Comparison of ENCODE assay signal across 29 cellular contexts in the genomic region with DNA sequence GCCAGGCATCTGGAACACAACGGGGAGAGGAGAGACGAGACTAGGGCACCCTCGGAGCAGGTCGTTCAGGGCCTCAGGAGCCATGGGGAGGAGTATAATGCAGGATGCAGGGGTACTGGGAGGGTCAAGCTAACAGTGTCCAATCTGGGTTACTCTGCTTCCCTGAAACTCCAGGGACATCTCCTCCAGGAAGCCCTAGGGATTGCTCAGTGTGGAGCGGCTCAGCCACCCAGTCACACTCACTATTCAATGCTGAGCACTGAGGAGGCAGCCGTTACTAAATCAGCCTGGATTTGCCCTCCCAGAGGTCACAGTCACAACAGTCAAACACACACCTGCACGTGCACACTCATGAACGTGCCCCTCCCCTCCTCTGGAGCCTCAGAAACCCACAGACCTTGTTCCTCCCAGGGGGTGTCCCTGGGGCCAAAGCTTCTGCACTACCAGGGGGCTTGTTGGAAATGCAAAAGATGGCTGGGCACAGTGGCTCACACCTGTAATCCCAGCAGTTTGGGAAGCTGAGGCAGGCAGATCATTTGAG. TPM values are rescaled to one million over a fixed set of nuclear protein-coding genes. Genes with fewer than 3 reads are reported as not detected.
DNase-seq lines count a peak whose midpoint lies in the region; ATAC-seq, FAIRE-seq and TF ChIP-seq lines count a peak whose summit lies in the region.
"Had no signal": no experiment of that assay in that cellular context is flagged by ENCODE, and none has a peak within 500 bp of the region (broad histone marks: within the 10 kb centered on the region; RNA-seq: fewer than 3 reads in every experiment).

No MANE protein-coding gene starts in this region.

- H3K36me3 ChIP-seq in BLaER1 = no peaks in the 10 kb centered on the region
- H3K36me3 ChIP-seq in IMR-90 (ENCODE audit: control insufficient read depth, insufficient read depth, low read length) = no peaks in the 10 kb centered on the region
- no peaks in the 10 kb centered on the region for H3K36me3 ChIP-seq in K562 (ENCODE audit: control insufficient read depth, insufficient read depth, low read length)
- no peaks in the 10 kb centered on the region for H3K36me3 ChIP-seq in esophagus squamous epithelium

- no peaks in the 10 kb centered on the region for H3K79me2 ChIP-seq in K562 (ENCODE audit: control insufficient read depth, insufficient read depth, low read length)

- no peak overlapping the region for H2AK5ac ChIP-seq in IMR-90 (ENCODE audit: low read depth, low read length)

- intact Hi-C loops in IMR-90 (cut with micrococcal nuclease) (no loop called here), K562 (cut with micrococcal nuclease) (no loop called here), posterior vena cava (cut with DNase I) (no loop called here), esophagus squamous epithelium (cut with DNase I) (no loop called here)

- H2BK15ac ChIP-seq in IMR-90 (ENCODE audit: low read depth, low read length) = no peak overlapping the region

- H3K4me3 ChIP-seq in BLaER1 (no peak overlapping the region), IMR-90 (ENCODE audit: insufficient read depth, low read depth, low read length) (no peak overlapping the region), K562 (no peak overlapping the region), esophagus squamous epithelium (no peak overlapping the region)

- no peak overlapping the region for H3K18ac ChIP-seq in IMR-90 (ENCODE audit: low read depth, low read length)

- no peak overlapping the region for H3K56ac ChIP-seq in IMR-90 (ENCODE audit: extremely low read depth, insufficient read depth, low read length)

- H3K4me1 ChIP-seq in BLaER1 (peaks cover 73% of the 10 kb centered on the region), IMR-90 (ENCODE audit: control insufficient read depth, insufficient read depth, low read length) (peaks cover 5% of the 10 kb centered on the region), K562 (replicated peaks in 1 of 2; ENCODE audit: control insufficient read depth in 2 of 2, insufficient read depth in 2 of 2, low read length in 2 of 2) (peaks cover 13% of the 10 kb centered on the region in 2 experiments), esophagus squamous epithelium (peaks cover 5 to 7% (median 7%) of the 10 kb centered on the region in 3 donors)

- H3K36me3 Mint-ChIP-seq in stimulated activated effector memory CD8-positive, alpha-beta T cell treated with anti-CD3 and anti-CD28 coated beads, Interleukin-12 subunit alpha, Interleukin-12 subunit beta, amount 100 ng/mL, for 72 hours = no peaks in the 10 kb centered on the region
- H3K36me3 Mint-ChIP-seq: CD8-positive, alpha-beta T cell had no signal

- H3K27me3 ChIP-seq in BLaER1 (no peaks in the 10 kb centered on the region), IMR-90 (ENCODE audit: control insufficient read depth, insufficient read depth, low read length) (no peaks in the 10 kb centered on the region), K562 (ENCODE audit: control insufficient read depth in 2 of 2, insufficient read depth in 2 of 2, low read length in 2 of 2) (no peaks in the 10 kb centered on the region), esophagus squamous epithelium (peaks cover 0 to 3% (median 0%) of the 10 kb centered on the region in 4 donors)

- H4K8ac ChIP-seq in IMR-90 (ENCODE audit: low read depth in 2 of 2, low read length in 2 of 2) = no peak overlapping the region

- BruUV-seq in IMR-90 (replicated peaks; lab: Mats Ljungman, UMichigan) = no TSS peak
- no TSS peak for BruUV-seq in K562 (replicated peaks; lab: Mats Ljungman, UMichigan)

- ATAC-seq in IMR-90 (ENCODE audit: low read depth) (no peak), K562 (no peak), HG02759 (IDR thresholded peaks at IDR 0.05; ENCODE audit: unreplicated experiment) (no peak)
- no peak for ATAC-seq in stimulated activated effector memory CD8-positive, alpha-beta T cell treated with anti-CD3 and anti-CD28 coated beads, Interleukin-12 subunit alpha, Interleukin-12 subunit beta, amount 100 ng/mL, for 72 hours
- ATAC-seq: CD8-positive, alpha-beta T cell; HCT116 had no signal

- WGBS in IMR-90 (ENCODE audit: extremely low coverage in 2 of 2, insufficient read length in 1 of 2), 2 experiments = 61% methylated on average over 4 of the region's 8 CpGs; no CpG with 5 or more reads in 1 of the 2 experiments
- 40% methylated on average over 8 of the region's 8 CpGs for WGBS in K562 (ENCODE audit: insufficient coverage, low coverage, missing lambda C conversion rate)
- 50 to 62% methylated on average over 8 of the region's 8 CpGs for WGBS in esophagus squamous epithelium, 2 donors

- H2AFZ ChIP-seq in IMR-90 (replicated peaks; ENCODE audit: low read length, poor library complexity) (no peak overlapping the region), K562 (ENCODE audit: low read depth, low read length) (no peak overlapping the region)

- H3K14ac ChIP-seq in IMR-90 (replicated peaks; ENCODE audit: low read depth, low read length) = no peak overlapping the region

- no peak for TF ChIP-seq POLR2A in IMR-90 (IDR thresholded peaks at IDR 0.05; ENCODE audit: low read depth, low read length)
- no peak for TF ChIP-seq POLR2A in K562 (conservative IDR thresholded peaks at IDR 0.05)
- no peak for TF ChIP-seq POLR2A in esophagus squamous epithelium (IDR thresholded peaks at IDR 0.05)

- POLR2A ChIA-PET in IMR-90 (lab: Charles Lee; ENCODE audit: unreplicated experiment) (no interaction called here), K562 (lab: Yijun Ruan, JAX) (interaction anchor here (1.1 kb wide), 1 partner anchor 9 kb away, joined by 3 read pairs; no protein-coding TSS in a partner anchor)

- H3K9ac ChIP-seq in BLaER1 = no peak overlapping the region
- no peak overlapping the region for H3K9ac ChIP-seq in IMR-90 (ENCODE audit: low read depth, low read length)
- peak overlapping the region in 1 of 2 experiments; percentile 54; a peak in 1 of 4 replicates for H3K9ac ChIP-seq in K562 (ENCODE audit: insufficient read depth in 1 of 2, low read depth in 2 of 2, low read length in 2 of 2)

- no peaks in the 10 kb centered on the region for H3K9me3 Mint-ChIP-seq in stimulated activated effector memory CD8-positive, alpha-beta T cell treated with anti-CD3 and anti-CD28 coated beads, Interleukin-12 subunit alpha, Interleukin-12 subunit beta, amount 100 ng/mL, for 72 hours
- H3K9me3 Mint-ChIP-seq: CD8-positive, alpha-beta T cell had no signal

- no peak overlapping the region for H3K4ac ChIP-seq in IMR-90 (ENCODE audit: low read depth, low read length)

- no peak overlapping the region for H3K23ac ChIP-seq in IMR-90 (ENCODE audit: low read depth, low read length)

- CTCF ChIA-PET in IMR-90 (lab: Yijun Ruan, JAX) (no interaction called here), K562 (lab: Yijun Ruan, JAX; ENCODE audit: low intra/inter-chr PET ratio) (no interaction called here)

- no peak overlapping the region for H2BK120ac ChIP-seq in IMR-90 (ENCODE audit: low read depth, low read length)

- H3K27ac Mint-ChIP-seq in stimulated activated effector memory CD8-positive, alpha-beta T cell treated with anti-CD3 and anti-CD28 coated beads, Interleukin-12 subunit alpha, Interleukin-12 subunit beta, amount 100 ng/mL, for 72 hours = peak overlapping the region; percentile 53
- H3K27ac Mint-ChIP-seq: CD8-positive, alpha-beta T cell had no signal

- peak overlapping the region; percentile 69 for H3K4me2 ChIP-seq in BLaER1
- no peak overlapping the region for H3K4me2 ChIP-seq in IMR-90 (ENCODE audit: low read depth, low read length)
- H3K4me2 ChIP-seq in K562 (ENCODE audit: insufficient read depth, low read length) = no peak overlapping the region

- in situ Hi-C loops in IMR-90 (cut with MboI; ENCODE audit: low sequenced_read_pairs) = no loop called here
- in situ Hi-C loops in K562 (cut with MboI) = no loop called here

- H3K4me3 Mint-ChIP-seq in stimulated activated effector memory CD8-positive, alpha-beta T cell treated with anti-CD3 and anti-CD28 coated beads, Interleukin-12 subunit alpha, Interleukin-12 subunit beta, amount 100 ng/mL, for 72 hours = no peak overlapping the region
- H3K4me3 Mint-ChIP-seq: CD8-positive, alpha-beta T cell had no signal

- H3K27ac ChIP-seq in BLaER1 (peak overlapping the region; percentile 59), IMR-90 (ENCODE audit: insufficient read depth, low read length) (no peak overlapping the region), K562 (ENCODE audit: extremely low read depth, low read depth, low read length) (no peak overlapping the region), esophagus squamous epithelium (no peak overlapping the region)
- H3K27ac ChIP-seq: C4-2B, RWPE1 had no signal

- H2BK5ac ChIP-seq in IMR-90 (ENCODE audit: low read depth, low read length, poor library complexity, severe bottlenecking) = no peak overlapping the region

- no peaks in the 10 kb centered on the region for H4K20me1 ChIP-seq in BLaER1
- H4K20me1 ChIP-seq in IMR-90 (ENCODE audit: insufficient read depth, low read length) = peaks cover 7% of the 10 kb centered on the region
- no peaks in the 10 kb centered on the region for H4K20me1 ChIP-seq in K562 (replicated peaks; ENCODE audit: control insufficient read depth, insufficient read depth, low read length)

- H2AK9ac ChIP-seq in IMR-90 (replicated peaks; ENCODE audit: low read depth, low read length, poor library complexity) = peak overlapping the region; percentile 19

- DNase-seq in IMR-90 (no peak), K562 (ENCODE audit: extremely low read depth in 1 of 4, low spot score in 3 of 4) (no peak), posterior vena cava (ENCODE audit: low spot score) (no peak), esophagus squamous epithelium (lab: John Stamatoyannopoulos, UW) (no peak)
- DNase-seq in stimulated activated effector memory CD8-positive, alpha-beta T cell treated with anti-CD3 and anti-CD28 coated beads, Interleukin-12 subunit alpha, Interleukin-12 subunit beta, amount 100 ng/mL, for 72 hours (ENCODE audit: low spot score in 2 of 2) = no peak
- DNase-seq: AML-193; Caco-2; CD8-positive, alpha-beta T cell; DMS 273 treated with DMSO at 0.1 percent for 48 hours; DMS79; GF-D8; KG1; MM.1S; NCI-H1048; NCI-H1417; NCI-H1694; NCI-H2029 treated with DMSO at 0.1 percent for 48 hours; NCI-H2227 treated with DMSO at 0.1 percent for 48 hours; NCI-H526 treated with DMSO at 0.1 percent for 48 hours; SHP77 had no signal

- H4K91ac ChIP-seq in IMR-90 (ENCODE audit: insufficient read depth, low read depth, low read length) = no peak overlapping the region

- no peak for FAIRE-seq in K562 (lab: Jason Lieb, UNC)
- FAIRE-seq: A204.1, GM12892, GM19239, H1 had no signal

- H4K5ac ChIP-seq in IMR-90 (ENCODE audit: low read depth, low read length) = no peak overlapping the region

- TF ChIP-seq RAD21 in IMR-90 (IDR thresholded peaks at IDR 0.05; ENCODE audit: low read length) = no peak
- TF ChIP-seq RAD21 in K562 (CRISPR knock-in tag; conservative IDR thresholded peaks at IDR 0.05 in 1 of 2, IDR thresholded peaks at IDR 0.05 in 1 of 2) = no peak

- no peak for TF ChIP-seq EP300 in K562 (IDR thresholded peaks at IDR 0.05; ENCODE audit: low read length)

- no peak for TF ChIP-seq CTCF in IMR-90 (conservative IDR thresholded peaks at IDR 0.05; ENCODE audit: low read depth, low read length)
- no peak for TF ChIP-seq CTCF in K562 (IDR thresholded peaks at IDR 0.05 in 2 of 3, conservative IDR thresholded peaks at IDR 0.05 in 1 of 3; ENCODE audit: insufficient read depth in 2 of 3, low read depth in 1 of 3, low read length in 3 of 3)
- no peak for TF ChIP-seq CTCF in esophagus squamous epithelium (IDR thresholded peaks at IDR 0.05)

- H3K79me1 ChIP-seq in IMR-90 (ENCODE audit: low read depth in 1 of 2, low read length in 2 of 2) = peaks cover 0 to 4% of the 10 kb centered on the region in 2 experiments; a peak in 1 of 4 replicates

- H3K4me1 Mint-ChIP-seq in stimulated activated effector memory CD8-positive, alpha-beta T cell treated with anti-CD3 and anti-CD28 coated beads, Interleukin-12 subunit alpha, Interleukin-12 subunit beta, amount 100 ng/mL, for 72 hours = peaks cover 15% of the 10 kb centered on the region

- no peak overlapping the region for H2BK20ac ChIP-seq in IMR-90 (ENCODE audit: low read depth, low read length)

- H3K9me3 ChIP-seq in BLaER1 (no peaks in the 10 kb centered on the region), IMR-90 (ENCODE audit: control insufficient read depth, insufficient read depth, low read length) (no peaks in the 10 kb centered on the region), K562 (replicated peaks; ENCODE audit: control insufficient read depth, insufficient read depth, low read depth, low read length) (no peaks in the 10 kb centered on the region), esophagus squamous epithelium (no peaks in the 10 kb centered on the region)
- H3K9me3 ChIP-seq: Caco-2 had no signal

- H3K9me1 ChIP-seq in IMR-90 (ENCODE audit: insufficient read depth, low read length) (no peaks in the 10 kb centered on the region), K562 (ENCODE audit: control insufficient read depth, insufficient read depth, low read length) (no peaks in the 10 kb centered on the region)

- dilution Hi-C loops in IMR-90 (cut with HindIII; ENCODE audit: low sequenced_read_pairs, unreplicated experiment) = no loop called here

RNA-seq across cellular contexts. Expression of a gene that starts 6.9 kb away (rescaled TPM):
- total RNA-seq in IMR-90 (2012; rRNA removed) (11.1 and 31.9 TPM in 2 replicates), K562 (2014; rRNA removed) (1.2 and 1.6 TPM in 2 replicates), K562 (2014; rRNA removed; fragmentation: Illumina TruSeq; extraction: Trizol) (0.73 TPM in 2 replicates), K562 (2015; rRNA removed; fragmentation: Illumina TruSeq; extraction: Trizol) (0.18 and 0.26 TPM in 2 replicates), K562 (2021) (2.4 and 2.7 TPM in 2 replicates), posterior vena cava (10 to 100 TPM; 33.2 to 73.0 TPM), esophagus squamous epithelium (1 to 10 TPM; 1.7 to 4.6 (median 2.5) TPM)
- polyA plus RNA-seq in IMR-90 (2012; rRNA removed) (15.6 and 60.1 TPM in 2 replicates), K562 (2011; rRNA removed) (0.25 and 0.27 TPM in 2 replicates), K562 (2014; fragmentation: Illumina TruSeq; extraction: Trizol) (1.2 and 1.4 TPM in 2 replicates), K562 (2014; fragmentation: Nextera tagmentation; extraction: Ambion mirVana) (under 1 TPM; 0.11 to 0.30 TPM), K562 (2014; rRNA removed) (0.93 and 2.9 TPM in 2 replicates)
- 52.4 and 90.3 TPM in 2 replicates for polyA plus RNA-seq in IMR-90 (2012; cell fraction: cytosol; rRNA removed)
- 982 and 1,348 TPM in 2 replicates for polyA plus RNA-seq in IMR-90 (2012; cell fraction: nucleus; rRNA removed; ENCODE audit: low replicate concordance)
- total RNA-seq in K562 (2011; cell fraction: chromatin; rRNA removed; ENCODE audit: low replicate concordance) = 2.1 and 8.8 TPM in 2 replicates
- total RNA-seq in K562 (2011; cell fraction: nucleolus; rRNA removed) = 4.2 and 6.7 TPM in 2 replicates
- total RNA-seq in K562 (2011; cell fraction: nucleoplasm; rRNA removed) = 3.9 and 4.5 TPM in 2 replicates
- polyA plus RNA-seq in K562 (2011; cell fraction: cytosol; rRNA removed) = 0.32 and 0.52 TPM in 2 replicates
- 1.8 and 3.8 TPM in 2 replicates for polyA plus RNA-seq in K562 (2011; cell fraction: nucleus; rRNA removed)
- polyA plus RNA-seq in K562 (2012) = 0.76 and 1.3 TPM in 2 replicates
- polyA minus RNA-seq in K562 (2011; rRNA and poly(A)+ RNA removed) = 0.54 and 0.77 TPM in 2 replicates
- polyA minus RNA-seq in K562 (2011; cell fraction: cytosol; rRNA and poly(A)+ RNA removed) = 0.55 and 0.76 TPM in 2 replicates
- 2.8 and 3.6 TPM in 2 replicates for polyA minus RNA-seq in K562 (2011; cell fraction: nucleus; rRNA and poly(A)+ RNA removed)

RNA-seq across cellular contexts. Expression of a gene that starts 36.0 kb away (rescaled TPM):
- 5.3 and 5.7 TPM in 2 replicates for total RNA-seq in IMR-90 (2012; rRNA removed)
- polyA plus RNA-seq in IMR-90 (2012; rRNA removed) = 17.4 and 19.4 TPM in 2 replicates
- polyA plus RNA-seq in IMR-90 (2012; cell fraction: cytosol; rRNA removed) = 16.9 and 38.3 TPM in 2 replicates
- polyA plus RNA-seq in IMR-90 (2012; cell fraction: nucleus; rRNA removed; ENCODE audit: low replicate concordance) = 11.9 and 20.0 TPM in 2 replicates
- 9.6 and 30.7 TPM in 2 replicates for total RNA-seq in K562 (2011; cell fraction: chromatin; rRNA removed; ENCODE audit: low replicate concordance)
- 33.3 and 36.9 TPM in 2 replicates for total RNA-seq in K562 (2011; cell fraction: nucleolus; rRNA removed)
- 17.6 and 21.3 TPM in 2 replicates for total RNA-seq in K562 (2011; cell fraction: nucleoplasm; rRNA removed)
- 9.3 and 20.1 TPM in 2 replicates for total RNA-seq in K562 (2014; rRNA removed)
- 6.9 and 7.2 TPM in 2 replicates for total RNA-seq in K562 (2014; rRNA removed; fragmentation: Illumina TruSeq; extraction: Trizol)
- total RNA-seq in K562 (2015; rRNA removed; fragmentation: Illumina TruSeq; extraction: Trizol) = 7.2 and 8.3 TPM in 2 replicates
- total RNA-seq in K562 (2021) = 21.4 and 24.3 TPM in 2 replicates
- polyA plus RNA-seq in K562 (2011; rRNA removed) = 14.1 and 23.1 TPM in 2 replicates
- 28.2 and 40.0 TPM in 2 replicates for polyA plus RNA-seq in K562 (2011; cell fraction: cytosol; rRNA removed)
- polyA plus RNA-seq in K562 (2011; cell fraction: nucleus; rRNA removed) = 19.8 and 28.9 TPM in 2 replicates
- polyA plus RNA-seq in K562 (2012) = 30.4 and 54.3 TPM in 2 replicates
- polyA plus RNA-seq in K562 (2014; fragmentation: Illumina TruSeq; extraction: Trizol) = 18.6 and 23.7 TPM in 2 replicates
- under 1 TPM; 0.53 to 0.69 TPM for polyA plus RNA-seq in K562 (2014; fragmentation: Nextera tagmentation; extraction: Ambion mirVana)
- 12.3 and 18.7 TPM in 2 replicates for polyA plus RNA-seq in K562 (2014; rRNA removed)
- 7.4 and 8.3 TPM in 2 replicates for polyA minus RNA-seq in K562 (2011; rRNA and poly(A)+ RNA removed)
- polyA minus RNA-seq in K562 (2011; cell fraction: cytosol; rRNA and poly(A)+ RNA removed) = 20.7 and 22.8 TPM in 2 replicates
- 9.0 and 16.4 TPM in 2 replicates for polyA minus RNA-seq in K562 (2011; cell fraction: nucleus; rRNA and poly(A)+ RNA removed)
- 10 to 100 TPM in 1 of 2 donors, 1 to 10 TPM in 1; 9.4 to 14.5 TPM for total RNA-seq in posterior vena cava
- total RNA-seq in esophagus squamous epithelium = 1 to 10 TPM; 1.9 to 7.2 (median 4.2) TPM

RNA-seq across cellular contexts. Expression of a gene that starts 37.2 kb away (rescaled TPM):
- 76.9 and 84.2 TPM in 2 replicates for total RNA-seq in IMR-90 (2012; rRNA removed)
- polyA plus RNA-seq in IMR-90 (2012; rRNA removed) = 132 and 153 TPM in 2 replicates
- 113 and 118 TPM in 2 replicates for polyA plus RNA-seq in IMR-90 (2012; cell fraction: cytosol; rRNA removed)
- 152 and 183 TPM in 2 replicates for polyA plus RNA-seq in IMR-90 (2012; cell fraction: nucleus; rRNA removed; ENCODE audit: low replicate concordance)
- total RNA-seq in K562 (2011; cell fraction: chromatin; rRNA removed; ENCODE audit: low replicate concordance) = 39.0 and 101 TPM in 2 replicates
- 64.0 and 74.7 TPM in 2 replicates for total RNA-seq in K562 (2011; cell fraction: nucleolus; rRNA removed)
- 56.7 and 74.6 TPM in 2 replicates for total RNA-seq in K562 (2011; cell fraction: nucleoplasm; rRNA removed)
- total RNA-seq in K562 (2014; rRNA removed) = 87.1 and 89.4 TPM in 2 replicates
- total RNA-seq in K562 (2014; rRNA removed; fragmentation: Illumina TruSeq; extraction: Trizol) = 31.1 and 37.7 TPM in 2 replicates
- total RNA-seq in K562 (2015; rRNA removed; fragmentation: Illumina TruSeq; extraction: Trizol) = 49.9 and 57.3 TPM in 2 replicates
- 75.1 and 75.5 TPM in 2 replicates for total RNA-seq in K562 (2021)
- 60.0 and 67.5 TPM in 2 replicates for polyA plus RNA-seq in K562 (2011; rRNA removed)
- polyA plus RNA-seq in K562 (2011; cell fraction: cytosol; rRNA removed) = 85.4 and 165 TPM in 2 replicates
- 90.3 and 164 TPM in 2 replicates for polyA plus RNA-seq in K562 (2011; cell fraction: nucleus; rRNA removed)
- 61.5 and 139 TPM in 2 replicates for polyA plus RNA-seq in K562 (2012)
- polyA plus RNA-seq in K562 (2014; fragmentation: Illumina TruSeq; extraction: Trizol) = 70.3 and 86.8 TPM in 2 replicates
- 10 to 100 TPM in 1 of 2 experiments, 1 to 10 TPM in 1; 9.3 to 17.0 TPM for polyA plus RNA-seq in K562 (2014; fragmentation: Nextera tagmentation; extraction: Ambion mirVana)
- 92.6 and 95.8 TPM in 2 replicates for polyA plus RNA-seq in K562 (2014; rRNA removed)
- 19.6 and 33.4 TPM in 2 replicates for polyA minus RNA-seq in K562 (2011; rRNA and poly(A)+ RNA removed)
- 57.8 and 74.6 TPM in 2 replicates for polyA minus RNA-seq in K562 (2011; cell fraction: cytosol; rRNA and poly(A)+ RNA removed)
- polyA minus RNA-seq in K562 (2011; cell fraction: nucleus; rRNA and poly(A)+ RNA removed) = 37.8 and 41.3 TPM in 2 replicates
- 10 to 100 TPM; 65.0 to 68.4 TPM for total RNA-seq in posterior vena cava
- 10 to 100 TPM; 27.7 to 80.9 (median 48.5) TPM for total RNA-seq in esophagus squamous epithelium

RNA-seq across cellular contexts. Expression of a gene that starts 37.4 kb away (rescaled TPM):
- total RNA-seq in IMR-90 (2012; rRNA removed) (0.56 and 0.90 TPM in 2 replicates), K562 (2014; rRNA removed) (6.2 and 8.7 TPM in 2 replicates), K562 (2014; rRNA removed; fragmentation: Illumina TruSeq; extraction: Trizol) (5.4 and 6.1 TPM in 2 replicates), K562 (2015; rRNA removed; fragmentation: Illumina TruSeq; extraction: Trizol) (6.0 and 6.5 TPM in 2 replicates), K562 (2021) (6.4 and 7.6 TPM in 2 replicates), posterior vena cava (1 to 10 TPM in 1 of 2 donors, under 1 TPM in 1; 0.67 to 1.9 TPM), esophagus squamous epithelium (1 to 10 TPM; 1.8 to 6.7 (median 4.0) TPM)
- polyA plus RNA-seq in IMR-90 (2012; rRNA removed) (1.6 TPM in 2 replicates), K562 (2011; rRNA removed) (4.5 and 7.8 TPM in 2 replicates), K562 (2014; fragmentation: Illumina TruSeq; extraction: Trizol) (8.5 and 10.4 TPM in 2 replicates), K562 (2014; fragmentation: Nextera tagmentation; extraction: Ambion mirVana) (10 to 100 TPM; 13.0 to 15.6 TPM), K562 (2014; rRNA removed) (14.0 and 15.7 TPM in 2 replicates)
- polyA plus RNA-seq in IMR-90 (2012; cell fraction: cytosol; rRNA removed) = 2.0 and 2.9 TPM in 2 replicates
- polyA plus RNA-seq in IMR-90 (2012; cell fraction: nucleus; rRNA removed; ENCODE audit: low replicate concordance) = 3.4 and 4.5 TPM in 2 replicates
- 2.8 and 3.4 TPM in 2 replicates for total RNA-seq in K562 (2011; cell fraction: chromatin; rRNA removed; ENCODE audit: low replicate concordance)
- total RNA-seq in K562 (2011; cell fraction: nucleolus; rRNA removed) = 3.5 and 5.0 TPM in 2 replicates
- total RNA-seq in K562 (2011; cell fraction: nucleoplasm; rRNA removed) = 2.3 and 3.4 TPM in 2 replicates
- polyA plus RNA-seq in K562 (2011; cell fraction: cytosol; rRNA removed) = 7.5 and 9.8 TPM in 2 replicates
- 7.9 and 8.8 TPM in 2 replicates for polyA plus RNA-seq in K562 (2011; cell fraction: nucleus; rRNA removed)
- polyA plus RNA-seq in K562 (2012) = 9.6 and 13.5 TPM in 2 replicates
- 1.2 and 1.8 TPM in 2 replicates for polyA minus RNA-seq in K562 (2011; rRNA and poly(A)+ RNA removed)
- 1.1 and 1.3 TPM in 2 replicates for polyA minus RNA-seq in K562 (2011; cell fraction: cytosol; rRNA and poly(A)+ RNA removed)
- polyA minus RNA-seq in K562 (2011; cell fraction: nucleus; rRNA and poly(A)+ RNA removed) = 1.5 and 1.8 TPM in 2 replicates

RNA-seq across cellular contexts. Expression of a gene that starts 46.4 kb away (rescaled TPM):
- total RNA-seq in IMR-90 (2012; rRNA removed) = 61.1 and 66.9 TPM in 2 replicates
- polyA plus RNA-seq in IMR-90 (2012; rRNA removed) = 88.8 and 126 TPM in 2 replicates
- 92.1 and 92.3 TPM in 2 replicates for polyA plus RNA-seq in IMR-90 (2012; cell fraction: cytosol; rRNA removed)
- polyA plus RNA-seq in IMR-90 (2012; cell fraction: nucleus; rRNA removed; ENCODE audit: low replicate concordance) = 91.0 and 119 TPM in 2 replicates
- 123 and 279 TPM in 2 replicates for total RNA-seq in K562 (2011; cell fraction: chromatin; rRNA removed; ENCODE audit: low replicate concordance)
- 127 and 148 TPM in 2 replicates for total RNA-seq in K562 (2011; cell fraction: nucleolus; rRNA removed)
- 106 and 127 TPM in 2 replicates for total RNA-seq in K562 (2011; cell fraction: nucleoplasm; rRNA removed)
- 207 and 522 TPM in 2 replicates for total RNA-seq in K562 (2014; rRNA removed)
- total RNA-seq in K562 (2014; rRNA removed; fragmentation: Illumina TruSeq; extraction: Trizol) = 98.6 and 104 TPM in 2 replicates
- total RNA-seq in K562 (2015; rRNA removed; fragmentation: Illumina TruSeq; extraction: Trizol) = 112 and 114 TPM in 2 replicates
- total RNA-seq in K562 (2021) = 248 and 261 TPM in 2 replicates
- 92.0 and 102 TPM in 2 replicates for polyA plus RNA-seq in K562 (2011; rRNA removed)
- polyA plus RNA-seq in K562 (2011; cell fraction: cytosol; rRNA removed) = 80.7 and 337 TPM in 2 replicates
- polyA plus RNA-seq in K562 (2011; cell fraction: nucleus; rRNA removed) = 119 and 149 TPM in 2 replicates
- polyA plus RNA-seq in K562 (2012) = 109 and 183 TPM in 2 replicates
- polyA plus RNA-seq in K562 (2014; fragmentation: Illumina TruSeq; extraction: Trizol) = 169 and 182 TPM in 2 replicates
- 10 to 100 TPM; 16.7 to 22.6 TPM for polyA plus RNA-seq in K562 (2014; fragmentation: Nextera tagmentation; extraction: Ambion mirVana)
- 148 and 251 TPM in 2 replicates for polyA plus RNA-seq in K562 (2014; rRNA removed)
- polyA minus RNA-seq in K562 (2011; rRNA and poly(A)+ RNA removed) = 55.1 and 66.5 TPM in 2 replicates
- polyA minus RNA-seq in K562 (2011; cell fraction: cytosol; rRNA and poly(A)+ RNA removed) = 131 and 134 TPM in 2 replicates
- polyA minus RNA-seq in K562 (2011; cell fraction: nucleus; rRNA and poly(A)+ RNA removed) = 72.3 and 93.4 TPM in 2 replicates
- 100 to 1,000 TPM; 159 to 204 TPM for total RNA-seq in posterior vena cava
- 10 to 100 TPM; 39.2 to 82.9 (median 52.7) TPM for total RNA-seq in esophagus squamous epithelium
